In genomic region chr19:39356073-39356472, GRCh38 we compare ENCODE assay signal across 23 cellular contexts. TPM values are rescaled to one million over a fixed set of nuclear protein-coding genes. Genes with fewer than 3 reads are reported as not detected.
"Had no signal": no experiment of that assay in that cellular context is flagged by ENCODE, and none has a peak within 500 bp of the region (broad histone marks: within the 10 kb centered on the region; RNA-seq: fewer than 3 reads in every experiment).

No MANE protein-coding gene starts in this region.

- H3K4me1 ChIP-seq: body of pancreas, pancreas had no signal

- H3K27me3 ChIP-seq: body of pancreas, gastroesophageal sphincter, pancreas, spleen, tibial nerve had no signal

- H3K9me3 Mint-ChIP-seq: activated T-helper 2 cell treated with anti-CD3 and anti-CD28 coated beads, Interferon-gamma antibody, Interleukin-2, Interleukin-4, amounts not matched to agents 10 μg/mL and 5 μg/mL and 100 μg/mL, durations not matched to agents 14 hours and 24 hours and 36 hours; effector memory CD8-positive, alpha-beta T cell; nephron; stimulated activated naive CD8-positive, alpha-beta T cell treated with anti-CD3 and anti-CD28 coated beads, Interleukin-15, Interleukin-2, amounts not matched to agents 100 ng/mL and 50 ng/mL, for 24 hours had no signal

- H3K27ac ChIP-seq: body of pancreas, coronary artery, gastroesophageal sphincter, pancreas, psoas muscle, VCaP had no signal

- H3K4me3 Mint-ChIP-seq: activated naive CD8-positive, alpha-beta T cell; effector memory CD8-positive, alpha-beta T cell; nephron; stimulated activated naive CD8-positive, alpha-beta T cell treated with anti-CD3 and anti-CD28 coated beads, Interleukin-15, Interleukin-2, amounts not matched to agents 100 ng/mL and 50 ng/mL, for 24 hours had no signal

- H3K4me3 ChIP-seq: body of pancreas, coronary artery, gastroesophageal sphincter, pancreas, psoas muscle, spleen, tibial nerve had no signal

- ATAC-seq: body of pancreas; effector memory CD8-positive, alpha-beta T cell; gastroesophageal sphincter; left colon; pancreas; psoas muscle had no signal

- FAIRE-seq: endothelial cell of umbilical vein, keratinocyte, pancreas, TTC549 had no signal

- H3K27ac Mint-ChIP-seq: activated naive CD8-positive, alpha-beta T cell; effector memory CD8-positive, alpha-beta T cell; nephron; stimulated activated naive CD8-positive, alpha-beta T cell treated with anti-CD3 and anti-CD28 coated beads, Interleukin-15, Interleukin-2, amounts not matched to agents 100 ng/mL and 50 ng/mL, for 24 hours had no signal

- DNase-seq: activated CD4-positive, alpha-beta T cell treated with anti-CD3 and anti-CD28 coated beads for 4 hours; activated CD4-positive, alpha-beta T cell treated with anti-CD3 and anti-CD28 coated beads, Interleukin-2, amount 50 U/mL, for 4 hours; activated T-cell treated with anti-CD3 and anti-CD28 coated beads, Interleukin-2, amount 50 U/mL, for 1 hour; body of pancreas; effector memory CD8-positive, alpha-beta T cell; left colon; mammary epithelial cell; pancreas; psoas muscle; spleen; T-helper 9 cell had no signal

- H3K27me3 Mint-ChIP-seq: activated naive CD8-positive, alpha-beta T cell; effector memory CD8-positive, alpha-beta T cell; stimulated activated naive CD8-positive, alpha-beta T cell treated with anti-CD3 and anti-CD28 coated beads, Interleukin-15, Interleukin-2, amounts not matched to agents 100 ng/mL and 50 ng/mL, for 24 hours had no signal

- H3K9me3 ChIP-seq: body of pancreas, gastroesophageal sphincter, pancreas, psoas muscle, spleen, tibial nerve had no signal

RNA-seq across cellular contexts. Expression of gene GMFG, which starts 20.2 kb away (rescaled TPM):
- total RNA-seq: mammary epithelial cell had no signal
- polyA plus RNA-seq: keratinocyte had no signal

RNA-seq across cellular contexts. Expression of gene LRFN1, which starts 35.4 kb away (rescaled TPM):
- polyA plus RNA-seq: aorta had no signal
